Comparison of ENCODE assay signal across 5 cellular contexts in genomic region chr2:114354199-114354598, GRCh38.
"Had no signal": no experiment of that assay in that cellular context is flagged by ENCODE, and none has a peak within 500 bp of the region (broad histone marks: within the 10 kb centered on the region; RNA-seq: fewer than 3 reads in every experiment).

No MANE protein-coding gene starts in this region.

- H3K4me3 ChIP-seq: GM23338 had no signal

- ATAC-seq: GM23338, HepG2 had no signal

- DNase-seq: H9, HCEC 1CT, KBM-7 had no signal
